ENCODE assay signal across 15 cellular contexts in the genomic region with DNA sequence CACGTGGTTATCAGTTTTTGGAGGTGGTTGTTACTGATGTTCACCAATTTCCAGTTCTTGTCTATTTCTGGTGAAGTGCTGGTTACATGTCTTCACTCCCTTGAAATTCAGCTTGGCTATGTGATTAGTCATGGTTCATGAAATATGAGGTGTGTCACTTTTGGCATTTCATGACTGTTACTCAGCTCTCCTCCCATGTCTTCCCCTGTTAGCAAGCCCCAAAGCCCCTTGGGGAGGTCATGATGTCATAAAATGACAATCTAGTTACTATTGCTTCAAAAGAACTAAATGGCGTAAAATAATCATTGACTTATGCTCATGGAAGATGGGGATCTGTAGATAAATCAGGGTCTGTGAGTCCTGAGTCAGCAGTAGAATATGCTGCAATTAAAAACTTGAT.
A peak's percentile ranks its signal among the peaks of the same experiment; 100 is the strongest.
DNase-seq lines count a peak whose midpoint lies in the region; ATAC-seq, FAIRE-seq and TF ChIP-seq lines count a peak whose summit lies in the region.
"Had no signal": no experiment of that assay in that cellular context is flagged by ENCODE, and none has a peak within 500 bp of the region (broad histone marks: within the 10 kb centered on the region; RNA-seq: fewer than 3 reads in every experiment).

No MANE protein-coding gene starts in this region.

- H3K27me3 ChIP-seq in osteoblast (ENCODE audit: insufficient read depth, low read length) (no peaks in the 10 kb centered on the region), prostate gland (replicated peaks; ENCODE audit: insufficient read depth) (no peaks in the 10 kb centered on the region)
- H3K27me3 ChIP-seq: right atrium auricular region had no signal

- 93% methylated on average over 2 of the region's 2 CpGs for WGBS in prostate gland

- TF ChIP-seq POLR2A in prostate gland (IDR thresholded peaks at IDR 0.05), result no peak

- intact Hi-C loops in prostate gland (cut with DNase I), result no loop called here

- peak; percentile 38 for FAIRE-seq in RCC 7860 (lab: Jason Lieb, UNC)
- FAIRE-seq: islet of Langerhans had no signal

- H3K4me3 ChIP-seq in epithelial cell of esophagus (ENCODE audit: low read length), result no peak overlapping the region
- H3K4me3 ChIP-seq in osteoblast (ENCODE audit: insufficient read depth, low read length), result no peak overlapping the region
- H3K4me3 ChIP-seq in prostate gland, result no peak overlapping the region
- H3K4me3 ChIP-seq: right atrium auricular region had no signal

- H2AFZ ChIP-seq in osteoblast (ENCODE audit: low read length), result no peak overlapping the region

- no peak overlapping the region for H3K4me2 ChIP-seq in osteoblast (ENCODE audit: insufficient read depth, low read length)

- H3K36me3 ChIP-seq in osteoblast (ENCODE audit: insufficient read depth, low read length), result no peaks in the 10 kb centered on the region
- H3K36me3 ChIP-seq in prostate gland, result no peaks in the 10 kb centered on the region
- H3K36me3 ChIP-seq: right atrium auricular region had no signal

- ATAC-seq in GM19324 (IDR thresholded peaks at IDR 0.05; ENCODE audit: low FRiP score, unreplicated experiment) (no peak), GM19328 (IDR thresholded peaks at IDR 0.05; ENCODE audit: unreplicated experiment) (no peak)
- ATAC-seq: naive thymus-derived CD4-positive, alpha-beta T cell had no signal

- H4K20me1 ChIP-seq in osteoblast (ENCODE audit: insufficient read depth, low read length), result no peaks in the 10 kb centered on the region

- H3K79me2 ChIP-seq in osteoblast (ENCODE audit: insufficient read depth, low read length), result no peaks in the 10 kb centered on the region

- DNase-seq in ELR (ENCODE audit: low read depth) (peak; percentile 94), RCC 7860 (ENCODE audit: low spot score) (peak; percentile 85), epithelial cell of esophagus (ENCODE audit: low read depth) (peak; percentile 93), osteoblast (ENCODE audit: insufficient read length, low spot score, missing footprints) (peak; percentile 85), prostate gland (ENCODE audit: low spot score) (no peak)
- DNase-seq in activated effector memory CD4-positive, alpha-beta T cell treated with Interleukin-2 at 50 U/mL for 16 hours, result no peak
- DNase-seq: activated CD4-positive, alpha-beta T cell treated with anti-CD3 and anti-CD28 coated beads, Interleukin-2, amount 50 U/mL, for 48 hours; caudate nucleus; CD4-positive, CD25-positive, alpha-beta regulatory T cell; naive thymus-derived CD4-positive, alpha-beta T cell; NCI-H2171 treated with DMSO at 0.1 percent for 48 hours had no signal

- peak overlapping the region; percentile 54 for H3K27ac ChIP-seq in osteoblast (ENCODE audit: low read depth, low read length)
- no peak overlapping the region for H3K27ac ChIP-seq in prostate gland
- H3K27ac ChIP-seq: right atrium auricular region had no signal

- H3K4me1 ChIP-seq in osteoblast (ENCODE audit: insufficient read depth, low read length) (peaks cover 31% of the 10 kb centered on the region), prostate gland (replicated peaks) (no peaks in the 10 kb centered on the region)
- H3K4me1 ChIP-seq: right atrium auricular region had no signal

- TF ChIP-seq CTCF in epithelial cell of esophagus (IDR thresholded peaks at IDR 0.05; ENCODE audit: insufficient read depth, low read depth, low read length, missing control alignments) (no peak), osteoblast (IDR thresholded peaks at IDR 0.05; ENCODE audit: extremely low read depth, low read depth, low read length) (no peak), prostate gland (IDR thresholded peaks at IDR 0.05) (no peak)

- H3K9me3 ChIP-seq in osteoblast (ENCODE audit: low read depth, low read length) (no peaks in the 10 kb centered on the region), prostate gland (no peaks in the 10 kb centered on the region)
- H3K9me3 ChIP-seq: right atrium auricular region had no signal

Comparison
In these comparisons a context has a peak if more than half of its experiments do, and no peak if none do; other contexts are left out.
1. DNase-seq: peak in ELR (single experiment), RCC 7860 (single experiment), epithelial cell of esophagus (single experiment) and osteoblast (single experiment); none in prostate gland (single experiment) and activated effector memory CD4-positive, alpha-beta T cell treated with Interleukin-2 at 50 U/mL for 16 hours (single experiment).